In genomic region chr17:43231205-43232020, GRCh38 we compare ENCODE assay signal across 16 cellular contexts. TPM values are rescaled to one million over a fixed set of nuclear protein-coding genes. Genes with fewer than 3 reads are reported as not detected.
DNase-seq lines count a peak whose midpoint lies in the region; ATAC-seq and TF ChIP-seq lines count a peak whose summit lies in the region.
"Not testable (repeated sequence)": the region's sequence is repeated elsewhere in the genome, so short reads cannot be mapped to it uniquely, and the experiment has no call there.
"Had no signal": no experiment of that assay in that cellular context is flagged by ENCODE, and none has a peak within 500 bp of the region (broad histone marks: within the 10 kb centered on the region; RNA-seq: fewer than 3 reads in every experiment).

No MANE protein-coding gene starts in this region.

- CTCF ChIA-PET in AG04450 (lab: Charles Lee); activated CD4-positive, alpha-beta memory T cell treated with anti-CD3 and anti-CD28 coated beads for 36 hours (lab: Charles Lee): not testable (repeated sequence)

- H3K27me3 Mint-ChIP-seq in IgD-negative memory B cell; activated CD4-positive, alpha-beta memory T cell treated with anti-CD3 and anti-CD28 coated beads for 36 hours; glutamatergic neuron (ENCODE audit: unreplicated experiment): not testable (repeated sequence)

- H3K27ac Mint-ChIP-seq in IgD-negative memory B cell; activated CD4-positive, alpha-beta memory T cell treated with anti-CD3 and anti-CD28 coated beads for 36 hours: not testable (repeated sequence)
- H3K27ac Mint-ChIP-seq in glutamatergic neuron (ENCODE audit: unreplicated experiment), result peak overlapping the region; percentile 59

- not testable (repeated sequence) for TF ChIP-seq CTCF in AG04450 (IDR thresholded peaks at IDR 0.05; ENCODE audit: low read depth, low read length); choroid plexus epithelial cell (conservative IDR thresholded peaks at IDR 0.05; ENCODE audit: low read depth, low read length); glutamatergic neuron (IDR thresholded peaks at IDR 0.05; ENCODE audit: partially characterized antibody, unreplicated experiment); lung (IDR thresholded peaks at IDR 0.05; ENCODE audit: control extremely low read depth, extremely low read depth); upper lobe of left lung (IDR thresholded peaks at IDR 0.05)

- TF ChIP-seq POLR2A in upper lobe of left lung (IDR thresholded peaks at IDR 0.05), result peak in 1 of 4 donors; percentile 39

- not testable (repeated sequence) for DNase-seq in AG04450 (ENCODE audit: low read depth, low spot score); activated CD4-positive, alpha-beta memory T cell treated with anti-CD3 and anti-CD28 coated beads for 36 hours; choroid plexus epithelial cell (ENCODE audit: low read depth); glutamatergic neuron
- peak; percentile 27 for DNase-seq in lung (ENCODE audit: low spot score)
- peak; percentile 36 for DNase-seq in sciatic nerve (ENCODE audit: low spot score)
- DNase-seq in upper lobe of left lung, result peak in 1 of 2 donors; percentile 75

- H3K27ac ChIP-seq in AG04450 (ENCODE audit: low read depth, low read length) (peak overlapping the region; percentile 54), upper lobe of left lung (peak overlapping the region; percentile 31 to 70 (median 42))
- not testable (repeated sequence) for H3K27ac ChIP-seq in lung (ENCODE audit: low read depth in 1 of 2, low read length in 1 of 2)

- H3K36me3 Mint-ChIP-seq in IgD-negative memory B cell; activated CD4-positive, alpha-beta memory T cell treated with anti-CD3 and anti-CD28 coated beads for 36 hours; glutamatergic neuron (ENCODE audit: unreplicated experiment): not testable (repeated sequence)

- peak overlapping the region; percentile 35 for H3K4me3 ChIP-seq in AG04450 (ENCODE audit: low read depth, low read length)
- H3K4me3 ChIP-seq in choroid plexus epithelial cell (ENCODE audit: low read depth, low read length), result peak overlapping the region; percentile 44
- not testable (repeated sequence) for H3K4me3 ChIP-seq in lung
- peak overlapping the region in 2 of 4 donors; percentile 5 to 32 for H3K4me3 ChIP-seq in upper lobe of left lung

- H3K27me3 ChIP-seq in AG04450 (ENCODE audit: control insufficient read depth, insufficient read depth, low read length); lung (ENCODE audit: control insufficient read depth, insufficient read depth); upper lobe of left lung: not testable (repeated sequence)

- not testable (repeated sequence) for H3K4me1 Mint-ChIP-seq in IgD-negative memory B cell; activated CD4-positive, alpha-beta memory T cell treated with anti-CD3 and anti-CD28 coated beads for 36 hours (ENCODE audit: low read depth); glutamatergic neuron (ENCODE audit: low read depth, unreplicated experiment)

- not testable (repeated sequence) for H3K36me3 ChIP-seq in lung (ENCODE audit: control insufficient read depth in 2 of 2, insufficient read depth in 2 of 2, low read length in 2 of 2); upper lobe of left lung

- H3K4me3 Mint-ChIP-seq in IgD-negative memory B cell, result peak overlapping the region in 3 of 4 donors; percentile 17 to 58 (median 43)
- peak overlapping the region; percentile 34 for H3K4me3 Mint-ChIP-seq in activated CD4-positive, alpha-beta memory T cell treated with anti-CD3 and anti-CD28 coated beads for 36 hours
- peak overlapping the region; percentile 66 for H3K4me3 Mint-ChIP-seq in glutamatergic neuron (ENCODE audit: unreplicated experiment)

- POLR2A ChIA-PET in AG04450 (lab: Yijun Ruan, JAX); activated CD4-positive, alpha-beta memory T cell treated with anti-CD3 and anti-CD28 coated beads for 36 hours (lab: Charles Lee): not testable (repeated sequence)

- TF ChIP-seq EP300 in upper lobe of left lung (IDR thresholded peaks at IDR 0.05), result not testable (repeated sequence)

- H3K9me3 Mint-ChIP-seq in IgD-negative memory B cell; activated CD4-positive, alpha-beta memory T cell treated with anti-CD3 and anti-CD28 coated beads for 36 hours; glutamatergic neuron (ENCODE audit: unreplicated experiment): not testable (repeated sequence)

- not testable (repeated sequence) for ATAC-seq in lung (ENCODE audit: insufficient read depth, low FRiP score); sciatic nerve; upper lobe of left lung (ENCODE audit: low FRiP score in 2 of 2)

- intact Hi-C loops in activated CD4-positive, alpha-beta memory T cell treated with anti-CD3 and anti-CD28 coated beads for 36 hours (cut with micrococcal nuclease); sciatic nerve (cut with DNase I): not testable (repeated sequence)

- not testable (repeated sequence) for H3K4me1 ChIP-seq in lung (ENCODE audit: control insufficient read depth in 2 of 2, insufficient read depth in 2 of 2, low read length in 2 of 2); upper lobe of left lung

- 50 to 82% methylated on average over 15 to 18 of the region's 40 CpGs for WGBS in lung, 2 donors
- WGBS in upper lobe of left lung, 2 donors, result 86 to 90% methylated on average over 13 to 24 of the region's 40 CpGs

- not testable (repeated sequence) for H3K9me3 ChIP-seq in AG04450 (ENCODE audit: control insufficient read depth, insufficient read depth, low read length); lung (ENCODE audit: control insufficient read depth in 2 of 2, insufficient read depth in 1 of 2, low read length in 1 of 2); upper lobe of left lung

RNA-seq across cellular contexts. Expression of gene RNU2-1, which starts 2.4 kb away (rescaled TPM):
- polyA plus RNA-seq in AG04450 (2011; rRNA removed), result not detected in 2 replicates
- polyA minus RNA-seq in AG04450 (2011; rRNA and poly(A)+ RNA removed), result not detected in 2 replicates
- polyA plus RNA-seq in IgD-negative memory B cell, result not detected
- 1,000 to 10,000 TPM; 5,509 to 5,687 TPM for total RNA-seq in activated CD4-positive, alpha-beta memory T cell treated with anti-CD3 and anti-CD28 coated beads for 36 hours
- total RNA-seq in glutamatergic neuron (ENCODE audit: unreplicated experiment), result 9,258 TPM
- total RNA-seq in lung, result 1,000 to 10,000 TPM in 1 of 2 donors, not detected in 1; 5,157 TPM
- polyA plus RNA-seq in lung, result not detected
- 9,260 TPM for total RNA-seq in sciatic nerve
- total RNA-seq in upper lobe of left lung, result 1,000 to 10,000 TPM in 2 of 6 donors, not detected in 4; 5,003 to 8,653 TPM
- total RNA-seq: bronchial epithelial cell, foreskin keratinocyte, renal cortical epithelial cell, RPMI7951 had no signal
- polyA plus RNA-seq: foreskin keratinocyte; naive thymus-derived CD8-positive, alpha-beta T cell had no signal

RNA-seq across cellular contexts. Expression of gene CCDC200, which starts 3.0 kb away (rescaled TPM):
- not detected in 2 replicates for polyA plus RNA-seq in AG04450 (2011; rRNA removed)
- not detected in 2 replicates for polyA minus RNA-seq in AG04450 (2011; rRNA and poly(A)+ RNA removed)
- 3.0 TPM for polyA plus RNA-seq in IgD-negative memory B cell
- not detected for total RNA-seq in activated CD4-positive, alpha-beta memory T cell treated with anti-CD3 and anti-CD28 coated beads for 36 hours
- not detected for total RNA-seq in glutamatergic neuron (ENCODE audit: unreplicated experiment)
- 1 to 10 TPM in 1 of 2 donors, not detected in 1; 1.4 TPM for total RNA-seq in lung
- under 1 TPM; 0.14 to 0.31 TPM for polyA plus RNA-seq in lung
- total RNA-seq in sciatic nerve, result 0.62 TPM
- total RNA-seq in upper lobe of left lung, result 1 to 10 TPM in 1 of 6 donors, not detected in 5; 8.4 TPM
- total RNA-seq: activated CD4-positive, alpha-beta T cell treated with anti-CD3 and anti-CD28 coated beads, Interleukin-2, amount 10 ng/mL, durations not matched to agents 7 days and 5 days; bronchial epithelial cell; CD8-positive, alpha-beta T cell; foreskin keratinocyte; lower lobe of right lung; renal cortical epithelial cell; RPMI7951 had no signal
- polyA plus RNA-seq: foreskin keratinocyte had no signal

RNA-seq across cellular contexts. Expression of gene TMEM106A, which starts 19.7 kb away (rescaled TPM):
- 4.5 and 5.1 TPM in 2 replicates for polyA plus RNA-seq in AG04450 (2011; rRNA removed)
- 8.8 and 10.9 TPM in 2 replicates for polyA minus RNA-seq in AG04450 (2011; rRNA and poly(A)+ RNA removed)
- 10.4 TPM for polyA plus RNA-seq in IgD-negative memory B cell
- total RNA-seq in activated CD4-positive, alpha-beta memory T cell treated with anti-CD3 and anti-CD28 coated beads for 36 hours, result 10 to 100 TPM; 10.1 to 10.4 TPM
- total RNA-seq in glutamatergic neuron (ENCODE audit: unreplicated experiment), result 2.3 TPM
- 10 to 100 TPM in 1 of 2 donors, 1 to 10 TPM in 1; 4.3 to 22.4 TPM for total RNA-seq in lung
- polyA plus RNA-seq in lung, result 10 to 100 TPM in 1 of 2 donors, 1 to 10 TPM in 1; 6.4 to 13.5 TPM
- 25.5 TPM for total RNA-seq in sciatic nerve
- 10 to 100 TPM in 4 of 6 donors, 1 to 10 TPM in 2; 5.8 to 68.1 (median 16.9) TPM for total RNA-seq in upper lobe of left lung
